Comparison of ENCODE assay signal across 19 cellular contexts in the genomic region with DNA sequence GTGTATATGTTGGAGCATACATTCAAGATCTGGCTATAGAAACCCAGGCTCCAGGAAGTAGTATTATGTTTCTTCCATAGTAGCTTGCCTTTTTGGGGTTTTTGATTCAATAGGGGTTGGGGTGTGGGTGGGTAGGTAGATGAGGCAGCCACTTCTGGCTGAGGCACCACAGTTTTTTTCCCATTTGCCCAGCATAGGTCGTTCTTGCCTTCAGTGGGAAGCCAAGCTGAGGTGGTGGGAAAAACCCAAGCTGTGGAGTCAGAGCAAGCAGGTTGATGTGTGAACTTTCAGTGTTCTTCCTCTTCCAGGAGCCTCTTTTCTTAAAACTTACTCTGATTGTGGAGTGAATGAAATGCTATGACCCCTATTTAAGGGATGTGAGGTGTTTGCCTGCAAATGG.
DNase-seq lines count a peak whose midpoint lies in the region; ATAC-seq and FAIRE-seq lines count a peak whose summit lies in the region.
"Had no signal": no experiment of that assay in that cellular context is flagged by ENCODE, and none has a peak within 500 bp of the region (broad histone marks: within the 10 kb centered on the region; RNA-seq: fewer than 3 reads in every experiment).

No MANE protein-coding gene starts in this region.

- H3K4me1 Mint-ChIP-seq in activated naive CD8-positive, alpha-beta T cell treated with anti-CD3 and anti-CD28 coated beads for 36 hours, result peaks cover 20% of the 10 kb centered on the region
- H3K4me1 Mint-ChIP-seq: CD4-positive, alpha-beta memory T cell had no signal

- H3K36me3 Mint-ChIP-seq in activated naive CD8-positive, alpha-beta T cell treated with anti-CD3 and anti-CD28 coated beads for 36 hours, result no peaks in the 10 kb centered on the region
- H3K36me3 Mint-ChIP-seq: CD4-positive, alpha-beta memory T cell had no signal

- no peak overlapping the region for H3K4me3 Mint-ChIP-seq in activated naive CD8-positive, alpha-beta T cell treated with anti-CD3 and anti-CD28 coated beads for 36 hours
- H3K4me3 Mint-ChIP-seq: CD4-positive, alpha-beta memory T cell had no signal

- FAIRE-seq in frontal cortex (lab: Jason Lieb, UNC), result no peak
- FAIRE-seq: H1, K562, RCC 7860 had no signal

- no peaks in the 10 kb centered on the region for H3K27me3 Mint-ChIP-seq in activated naive CD8-positive, alpha-beta T cell treated with anti-CD3 and anti-CD28 coated beads for 36 hours
- H3K27me3 Mint-ChIP-seq: CD4-positive, alpha-beta memory T cell had no signal

- DNase-seq in activated CD4-positive, alpha-beta T cell treated with anti-CD3 and anti-CD28 coated beads for 24 hours (ENCODE audit: low read depth in 2 of 2), result peak; percentile 1 to 4
- DNase-seq in activated CD4-positive, alpha-beta T cell treated with anti-CD3 and anti-CD28 coated beads, Interleukin-2, amount 50 U/mL, for 4 hours, result no peak
- peak; percentile 21 for DNase-seq in activated naive CD4-positive, alpha-beta T cell treated with Interleukin-2 at 50 U/mL for 16 hours
- no peak for DNase-seq in activated naive CD4-positive, alpha-beta T cell (lab: John Stamatoyannopoulos, UW)
- DNase-seq in activated naive CD8-positive, alpha-beta T cell treated with anti-CD3 and anti-CD28 coated beads for 36 hours, result peak; percentile 25
- DNase-seq in stimulated activated CD8-positive, alpha-beta memory T cell treated with anti-CD3 and anti-CD28 coated beads, Interleukin-7, amount 100 ng/mL, for 48 hours (ENCODE audit: extremely low read depth in 1 of 2, low read depth in 1 of 2), result peak; percentile 4 to 6
- DNase-seq in frontal cortex (ENCODE audit: low spot score in 2 of 2), result no peak
- DNase-seq: Calu3; CD4-positive, alpha-beta memory T cell; DMS53; MV-4-11; NCI-H1417 treated with DMSO at 0.1 percent for 48 hours; NCI-H1930; NCI-H446; NCI-H69 had no signal

- H3K27ac Mint-ChIP-seq in activated naive CD8-positive, alpha-beta T cell treated with anti-CD3 and anti-CD28 coated beads for 36 hours, result no peak overlapping the region
- H3K27ac Mint-ChIP-seq: CD4-positive, alpha-beta memory T cell had no signal

- H3K9me3 Mint-ChIP-seq in activated naive CD8-positive, alpha-beta T cell treated with anti-CD3 and anti-CD28 coated beads for 36 hours, result no peaks in the 10 kb centered on the region
- H3K9me3 Mint-ChIP-seq: CD4-positive, alpha-beta memory T cell had no signal

- no peak for ATAC-seq in HG02938 (IDR thresholded peaks at IDR 0.05; ENCODE audit: unreplicated experiment)
- ATAC-seq: K562 had no signal

Comparison
In these comparisons a context has a peak if more than half of its experiments do, and no peak if none do; other contexts are left out.
1. DNase-seq: peak in activated CD4-positive, alpha-beta T cell treated with anti-CD3 and anti-CD28 coated beads for 24 hours (2 of 2), activated naive CD4-positive, alpha-beta T cell treated with Interleukin-2 at 50 U/mL for 16 hours (single experiment), activated naive CD8-positive, alpha-beta T cell treated with anti-CD3 and anti-CD28 coated beads for 36 hours (single experiment) and stimulated activated CD8-positive, alpha-beta memory T cell treated with anti-CD3 and anti-CD28 coated beads, Interleukin-7, amount 100 ng/mL, for 48 hours (2 of 2); none in activated CD4-positive, alpha-beta T cell treated with anti-CD3 and anti-CD28 coated beads, Interleukin-2, amount 50 U/mL, for 4 hours (0 of 2), activated naive CD4-positive, alpha-beta T cell (0 of 4) and frontal cortex (0 of 2).